In the genomic region with DNA sequence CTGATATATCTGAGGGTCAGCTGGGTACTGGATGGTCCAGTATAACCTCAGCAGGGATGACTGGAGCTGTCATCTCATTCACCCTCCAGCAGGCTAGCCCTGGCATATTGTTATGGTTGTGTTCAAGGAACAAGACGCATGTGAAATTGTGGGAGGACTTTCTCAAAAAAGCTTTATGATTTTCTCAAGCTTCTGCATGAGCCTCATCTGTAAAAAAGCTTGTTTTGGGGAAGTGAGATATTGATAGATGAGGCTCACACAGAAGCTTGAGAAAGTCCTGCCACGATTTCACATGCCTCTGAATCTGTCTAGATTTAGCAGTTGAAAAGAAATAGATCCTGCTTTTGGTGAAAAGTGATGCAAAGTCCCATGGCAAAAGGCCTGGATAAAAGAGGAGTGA, we compare ENCODE assay signal across 18 cellular contexts.
A peak's percentile ranks its signal among the peaks of the same experiment; 100 is the strongest.
DNase-seq lines count a peak whose midpoint lies in the region; ATAC-seq and TF ChIP-seq lines count a peak whose summit lies in the region.
"Had no signal": no experiment of that assay in that cellular context is flagged by ENCODE, and none has a peak within 500 bp of the region (broad histone marks: within the 10 kb centered on the region; RNA-seq: fewer than 3 reads in every experiment).

No MANE protein-coding gene starts in this region.

- TF ChIP-seq CTCF in GM12865 (IDR thresholded peaks at IDR 0.05; ENCODE audit: insufficient read depth, low read depth, low read length, missing control alignments): no peak

- ATAC-seq in GM19324 (IDR thresholded peaks at IDR 0.05; ENCODE audit: low FRiP score, unreplicated experiment) (peak; percentile 74), HG02623 (IDR thresholded peaks at IDR 0.05; ENCODE audit: unreplicated experiment) (peak; percentile 70), HG03442 (IDR thresholded peaks at IDR 0.05; ENCODE audit: unreplicated experiment) (peak; percentile 84)
- ATAC-seq: A549; CD8-positive, alpha-beta T cell; left colon; pancreas; SK-N-SH treated with all-trans-retinoic acid at 6 μM for 48 hours had no signal

- H3K4me3 ChIP-seq in GM12865 (ENCODE audit: low read depth, low read length): no peak overlapping the region
- H3K4me3 ChIP-seq: A549, MG63, pancreas, smooth muscle cell had no signal

- DNase-seq in GM12865 (ENCODE audit: low read depth) (peak; percentile 41), kidney tubule cell (ENCODE audit: low spot score) (no peak), AML-193 (lab: John Stamatoyannopoulos, UW) (no peak), COR-L47 (lab: John Stamatoyannopoulos, UW) (no peak), NCI-H1417 treated with DMSO at 0.1 percent for 48 hours (lab: John Stamatoyannopoulos, UW) (no peak)
- DNase-seq: activated naive CD4-positive, alpha-beta T cell; CD8-positive, alpha-beta T cell; hippocampal formation; left colon; MG63; NCI-H2171 treated with DMSO at 0.1 percent for 48 hours; pancreas had no signal
